Comparison of ENCODE assay signal across 8 cellular contexts in genomic region chr20:61980647-61981583, GRCh38.
DNase-seq lines count a peak whose midpoint lies in the region; ATAC-seq, FAIRE-seq and TF ChIP-seq lines count a peak whose summit lies in the region.

No MANE protein-coding gene starts in this region.

- H3K27ac ChIP-seq in small intestine (ENCODE audit: low read depth in 1 of 2, low read length in 1 of 2) = no peak overlapping the region

- H3K4me1 ChIP-seq in small intestine (ENCODE audit: control insufficient read depth in 2 of 2, insufficient read depth in 1 of 2, low read depth in 1 of 2, low read length in 1 of 2) = no peaks in the 10 kb centered on the region

- FAIRE-seq in small intestine (lab: Jason Lieb, UNC) = no peak

- peak; percentile 73 for TF ChIP-seq CTCF in fibroblast of pulmonary artery (IDR thresholded peaks at IDR 0.05; ENCODE audit: low read length, missing control alignments)

- ATAC-seq in GM19455 (IDR thresholded peaks at IDR 0.05; ENCODE audit: unreplicated experiment) (no peak), esophagus mucosa (no peak)

- no peaks in the 10 kb centered on the region for H3K27me3 ChIP-seq in small intestine (ENCODE audit: control insufficient read depth in 2 of 2, insufficient read depth in 2 of 2, low read length in 2 of 2)

- H3K27ac Mint-ChIP-seq in activated naive CD4-positive, alpha-beta T cell treated with anti-CD3 and anti-CD28 coated beads, Interleukin-2, amount 50 U/mL, for 24 hours = peak overlapping the region; percentile 70

- H3K4me1 Mint-ChIP-seq in activated naive CD4-positive, alpha-beta T cell treated with anti-CD3 and anti-CD28 coated beads, Interleukin-2, amount 50 U/mL, for 24 hours = peaks cover 26% of the 10 kb centered on the region

- H3K27me3 Mint-ChIP-seq in activated naive CD4-positive, alpha-beta T cell treated with anti-CD3 and anti-CD28 coated beads, Interleukin-2, amount 50 U/mL, for 24 hours = no peaks in the 10 kb centered on the region

- H3K4me3 ChIP-seq in fibroblast of pulmonary artery (replicated peaks; ENCODE audit: low read depth, low read length) = no peak overlapping the region
- H3K4me3 ChIP-seq in small intestine (ENCODE audit: low read depth in 1 of 2, low read length in 2 of 2) = no peak overlapping the region

- H3K36me3 ChIP-seq in small intestine (ENCODE audit: control insufficient read depth in 2 of 2, insufficient read depth in 2 of 2, low read length in 2 of 2) = peaks cover 0 to 3% of the 10 kb centered on the region in 2 donors

- no peak for DNase-seq in activated naive CD4-positive, alpha-beta T cell treated with anti-CD3 and anti-CD28 coated beads, Interleukin-2, amount 50 U/mL, for 16 hours
- DNase-seq in RPMI7951 (ENCODE audit: low read depth) (peak; percentile 37), fibroblast of pulmonary artery (ENCODE audit: low read depth) (peak; percentile 53), small intestine (peak; percentile 5), DMS 273 (lab: John Stamatoyannopoulos, UW; ENCODE audit: unreplicated experiment) (no peak)

- WGBS in small intestine, 3 donors = 83 to 86% (median 85%) methylated on average over 22 of the region's 22 CpGs

- no peak overlapping the region for H3K4me3 Mint-ChIP-seq in activated naive CD4-positive, alpha-beta T cell treated with anti-CD3 and anti-CD28 coated beads, Interleukin-2, amount 50 U/mL, for 24 hours

- H3K9me3 Mint-ChIP-seq in activated naive CD4-positive, alpha-beta T cell treated with anti-CD3 and anti-CD28 coated beads, Interleukin-2, amount 50 U/mL, for 24 hours = no peaks in the 10 kb centered on the region

- H3K9me3 ChIP-seq in small intestine (ENCODE audit: control insufficient read depth, low read depth) = no peaks in the 10 kb centered on the region

- H3K36me3 Mint-ChIP-seq in activated naive CD4-positive, alpha-beta T cell treated with anti-CD3 and anti-CD28 coated beads, Interleukin-2, amount 50 U/mL, for 24 hours = peaks cover 16% of the 10 kb centered on the region

Comparison
In these comparisons a context has a peak if more than half of its experiments do, and no peak if none do; other contexts are left out.
1. DNase-seq: peak in RPMI7951 (single experiment), fibroblast of pulmonary artery (single experiment) and small intestine (single experiment); none in activated naive CD4-positive, alpha-beta T cell treated with anti-CD3 and anti-CD28 coated beads, Interleukin-2, amount 50 U/mL, for 16 hours (single experiment) and DMS 273 (single experiment).